1 cellular context compared by ENCODE assay signal in the genomic region with DNA sequence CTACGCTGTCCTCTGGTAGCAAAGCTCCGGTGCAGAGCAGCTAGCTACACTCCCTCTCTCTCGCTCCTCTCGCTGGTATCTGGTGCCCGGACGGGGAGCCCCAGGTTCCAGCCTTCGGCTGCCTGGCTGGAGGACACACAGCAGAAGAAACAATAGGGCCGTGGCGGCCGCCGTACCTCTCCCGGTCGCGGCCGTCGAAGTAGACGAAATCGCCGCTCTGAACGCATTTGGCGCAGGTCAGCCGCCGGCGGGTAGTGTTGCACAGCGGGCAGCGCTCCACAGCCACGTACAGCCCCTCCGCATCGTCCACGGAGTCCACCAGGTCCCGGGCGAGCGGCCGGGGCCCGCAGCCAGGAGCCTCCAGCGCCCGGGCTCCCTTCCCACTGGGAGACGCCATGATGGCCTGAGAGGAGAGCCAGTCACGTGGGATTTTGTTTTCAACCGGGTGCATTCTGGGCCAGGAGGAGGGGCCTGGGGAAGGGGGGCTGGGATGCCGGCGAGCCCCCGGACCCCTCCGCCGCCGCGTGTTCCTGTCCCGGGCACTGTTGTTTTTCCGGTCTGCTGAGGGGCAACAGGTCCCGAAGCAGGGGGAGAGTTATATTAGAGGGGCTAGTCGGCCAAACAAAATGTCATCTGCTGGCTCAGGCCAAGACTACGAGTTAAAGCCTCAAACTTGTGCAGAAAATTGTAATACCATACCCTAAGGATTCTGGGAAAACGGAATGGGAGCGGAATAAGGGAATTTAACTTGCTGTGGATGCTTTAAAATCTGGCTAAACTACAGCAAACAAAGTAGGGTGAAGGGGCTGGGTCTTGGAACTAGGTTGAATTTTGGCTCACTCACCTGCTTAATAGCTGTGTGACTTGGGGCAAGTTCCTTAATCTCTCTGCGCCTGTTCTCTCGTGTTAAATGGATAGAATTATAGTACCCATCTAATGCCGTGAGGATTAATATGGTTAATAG.
TF ChIP-seq lines count a peak whose summit lies in the region.

A gene with protein sequence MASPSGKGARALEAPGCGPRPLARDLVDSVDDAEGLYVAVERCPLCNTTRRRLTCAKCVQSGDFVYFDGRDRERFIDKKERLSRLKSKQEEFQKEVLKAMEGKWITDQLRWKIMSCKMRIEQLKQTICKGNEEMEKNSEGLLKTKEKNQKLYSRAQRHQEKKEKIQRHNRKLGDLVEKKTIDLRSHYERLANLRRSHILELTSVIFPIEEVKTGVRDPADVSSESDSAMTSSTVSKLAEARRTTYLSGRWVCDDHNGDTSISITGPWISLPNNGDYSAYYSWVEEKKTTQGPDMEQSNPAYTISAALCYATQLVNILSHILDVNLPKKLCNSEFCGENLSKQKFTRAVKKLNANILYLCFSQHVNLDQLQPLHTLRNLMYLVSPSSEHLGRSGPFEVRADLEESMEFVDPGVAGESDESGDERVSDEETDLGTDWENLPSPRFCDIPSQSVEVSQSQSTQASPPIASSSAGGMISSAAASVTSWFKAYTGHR (minus strand): TSS at position 405 of the 964 bp plus-strand sequence. CDS start 8 bp downstream, at position 397.

TF ChIP-seq in HepG2, 621 proteins besides CTCF, POLR2A, EP300 and RAD21 (continued from another document):
- TF ChIP-seq, protein P1, sequence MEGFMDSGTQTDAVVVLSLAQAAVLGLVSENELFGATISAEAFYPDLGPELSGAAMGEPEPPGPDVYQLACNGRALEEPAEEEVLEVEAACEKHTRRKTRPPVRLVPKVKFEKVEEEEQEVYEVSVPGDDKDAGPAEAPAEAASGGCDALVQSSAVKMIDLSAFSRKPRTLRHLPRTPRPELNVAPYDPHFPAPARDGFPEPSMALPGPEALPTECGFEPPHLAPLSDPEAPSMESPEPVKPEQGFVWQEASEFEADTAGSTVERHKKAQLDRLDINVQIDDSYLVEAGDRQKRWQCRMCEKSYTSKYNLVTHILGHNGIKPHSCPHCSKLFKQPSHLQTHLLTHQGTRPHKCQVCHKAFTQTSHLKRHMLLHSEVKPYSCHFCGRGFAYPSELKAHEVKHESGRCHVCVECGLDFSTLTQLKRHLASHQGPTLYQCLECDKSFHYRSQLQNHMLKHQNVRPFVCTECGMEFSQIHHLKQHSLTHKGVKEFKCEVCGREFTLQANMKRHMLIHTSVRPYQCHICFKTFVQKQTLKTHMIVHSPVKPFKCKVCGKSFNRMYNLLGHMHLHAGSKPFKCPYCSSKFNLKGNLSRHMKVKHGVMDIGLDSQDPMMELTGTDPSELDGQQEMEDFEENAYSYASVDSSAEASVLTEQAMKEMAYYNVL (CRISPR knock-in tag; IDR thresholded peaks at IDR 0.05; ENCODE audit: borderline replicate concordance) = no peak
- TF ChIP-seq RCOR2 (CRISPR knock-in tag; IDR thresholded peaks at IDR 0.05) (no peak), KDM5B (CRISPR knock-in tag; IDR thresholded peaks at IDR 0.05; ENCODE audit: borderline replicate concordance) (peak; percentile 89; the same call in 1 of the 2 replicates), ZNF432 (CRISPR knock-in tag; IDR thresholded peaks at IDR 0.05; ENCODE audit: borderline replicate concordance) (no peak), ATF7 (IDR thresholded peaks at IDR 0.05) (no peak), ATF7 (CRISPR knock-in tag; IDR thresholded peaks at IDR 0.05) (0 out of 2 replicates have a peak, but pooled peaks have one; percentile 37), NONO (IDR thresholded peaks at IDR 0.05) (no peak), NONO (CRISPR knock-in tag; conservative IDR thresholded peaks at IDR 0.05) (no peak; the same call in 1 of the 2 replicates), ZNF629 (CRISPR knock-in tag; conservative IDR thresholded peaks at IDR 0.05) (no peak), SIX4 (CRISPR knock-in tag; IDR thresholded peaks at IDR 0.05) (0 out of 2 replicates have a peak, but pooled peaks have one; percentile 47), ZNF879 (CRISPR knock-in tag; IDR thresholded peaks at IDR 0.05) (0 out of 2 replicates have a peak, but pooled peaks have one; percentile 47), ZNF20 (CRISPR knock-in tag; IDR thresholded peaks at IDR 0.05) (no peak), ZNF33A (CRISPR knock-in tag; IDR thresholded peaks at IDR 0.05; ENCODE audit: borderline replicate concordance) (0 out of 2 replicates have a peak, but pooled peaks have one; percentile 73), SNAI1 (CRISPR knock-in tag; IDR thresholded peaks at IDR 0.05; ENCODE audit: borderline replicate concordance) (no peak), ZBTB8A (CRISPR knock-in tag; IDR thresholded peaks at IDR 0.05; ENCODE audit: borderline replicate concordance, low read depth) (no peak), SIX1 (CRISPR knock-in tag; IDR thresholded peaks at IDR 0.05; ENCODE audit: borderline replicate concordance) (no peak), ATF1 (CRISPR knock-in tag; IDR thresholded peaks at IDR 0.05) (no peak; the same call in 1 of the 2 replicates), PAF1 (CRISPR knock-in tag; IDR thresholded peaks at IDR 0.05) (no peak), ZNF17 (CRISPR knock-in tag; IDR thresholded peaks at IDR 0.05) (no peak), NCOA1 (CRISPR knock-in tag; IDR thresholded peaks at IDR 0.05) (no peak), ZNF616 (CRISPR knock-in tag; IDR thresholded peaks at IDR 0.05; ENCODE audit: low read depth) (0 out of 2 replicates have a peak, but pooled peaks have one; percentile 44), ZNF788 (CRISPR knock-in tag; IDR thresholded peaks at IDR 0.05; ENCODE audit: borderline replicate concordance) (peak; percentile 85; the same call in 1 of the 2 replicates), MXI1 (IDR thresholded peaks at IDR 0.05; ENCODE audit: borderline replicate concordance, low read depth, low read length) (peak; percentile 91; the same call in 2 of the 3 replicates), MAFG (CRISPR knock-in tag; IDR thresholded peaks at IDR 0.05) (no peak), ZNF207 (IDR thresholded peaks at IDR 0.05; ENCODE audit: borderline replicate concordance) (no peak), DMAP1 (CRISPR knock-in tag; IDR thresholded peaks at IDR 0.05) (peak; percentile 65; the same call in 1 of the 2 replicates), NFKBIZ (CRISPR knock-in tag; IDR thresholded peaks at IDR 0.05) (0 out of 2 replicates have a peak, but pooled peaks have one; percentile 48), CHD4 (IDR thresholded peaks at IDR 0.05; ENCODE audit: borderline replicate concordance, low read length) (no peak), NR2C2 (CRISPR knock-in tag; IDR thresholded peaks at IDR 0.05; ENCODE audit: borderline replicate concordance) (peak; percentile 66)
- TF ChIP-seq, protein P2, sequence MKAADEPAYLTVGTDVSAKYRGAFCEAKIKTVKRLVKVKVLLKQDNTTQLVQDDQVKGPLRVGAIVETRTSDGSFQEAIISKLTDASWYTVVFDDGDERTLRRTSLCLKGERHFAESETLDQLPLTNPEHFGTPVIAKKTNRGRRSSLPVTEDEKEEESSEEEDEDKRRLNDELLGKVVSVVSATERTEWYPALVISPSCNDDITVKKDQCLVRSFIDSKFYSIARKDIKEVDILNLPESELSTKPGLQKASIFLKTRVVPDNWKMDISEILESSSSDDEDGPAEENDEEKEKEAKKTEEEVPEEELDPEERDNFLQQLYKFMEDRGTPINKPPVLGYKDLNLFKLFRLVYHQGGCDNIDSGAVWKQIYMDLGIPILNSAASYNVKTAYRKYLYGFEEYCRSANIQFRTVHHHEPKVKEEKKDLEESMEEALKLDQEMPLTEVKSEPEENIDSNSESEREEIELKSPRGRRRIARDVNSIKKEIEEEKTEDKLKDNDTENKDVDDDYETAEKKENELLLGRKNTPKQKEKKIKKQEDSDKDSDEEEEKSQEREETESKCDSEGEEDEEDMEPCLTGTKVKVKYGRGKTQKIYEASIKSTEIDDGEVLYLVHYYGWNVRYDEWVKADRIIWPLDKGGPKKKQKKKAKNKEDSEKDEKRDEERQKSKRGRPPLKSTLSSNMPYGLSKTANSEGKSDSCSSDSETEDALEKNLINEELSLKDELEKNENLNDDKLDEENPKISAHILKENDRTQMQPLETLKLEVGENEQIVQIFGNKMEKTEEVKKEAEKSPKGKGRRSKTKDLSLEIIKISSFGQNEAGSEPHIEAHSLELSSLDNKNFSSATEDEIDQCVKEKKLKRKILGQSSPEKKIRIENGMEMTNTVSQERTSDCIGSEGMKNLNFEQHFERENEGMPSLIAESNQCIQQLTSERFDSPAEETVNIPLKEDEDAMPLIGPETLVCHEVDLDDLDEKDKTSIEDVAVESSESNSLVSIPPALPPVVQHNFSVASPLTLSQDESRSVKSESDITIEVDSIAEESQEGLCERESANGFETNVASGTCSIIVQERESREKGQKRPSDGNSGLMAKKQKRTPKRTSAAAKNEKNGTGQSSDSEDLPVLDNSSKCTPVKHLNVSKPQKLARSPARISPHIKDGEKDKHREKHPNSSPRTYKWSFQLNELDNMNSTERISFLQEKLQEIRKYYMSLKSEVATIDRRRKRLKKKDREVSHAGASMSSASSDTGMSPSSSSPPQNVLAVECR (CRISPR knock-in tag; IDR thresholded peaks at IDR 0.05; ENCODE audit: borderline replicate concordance) = peak; percentile 94
- TF ChIP-seq, protein P3, sequence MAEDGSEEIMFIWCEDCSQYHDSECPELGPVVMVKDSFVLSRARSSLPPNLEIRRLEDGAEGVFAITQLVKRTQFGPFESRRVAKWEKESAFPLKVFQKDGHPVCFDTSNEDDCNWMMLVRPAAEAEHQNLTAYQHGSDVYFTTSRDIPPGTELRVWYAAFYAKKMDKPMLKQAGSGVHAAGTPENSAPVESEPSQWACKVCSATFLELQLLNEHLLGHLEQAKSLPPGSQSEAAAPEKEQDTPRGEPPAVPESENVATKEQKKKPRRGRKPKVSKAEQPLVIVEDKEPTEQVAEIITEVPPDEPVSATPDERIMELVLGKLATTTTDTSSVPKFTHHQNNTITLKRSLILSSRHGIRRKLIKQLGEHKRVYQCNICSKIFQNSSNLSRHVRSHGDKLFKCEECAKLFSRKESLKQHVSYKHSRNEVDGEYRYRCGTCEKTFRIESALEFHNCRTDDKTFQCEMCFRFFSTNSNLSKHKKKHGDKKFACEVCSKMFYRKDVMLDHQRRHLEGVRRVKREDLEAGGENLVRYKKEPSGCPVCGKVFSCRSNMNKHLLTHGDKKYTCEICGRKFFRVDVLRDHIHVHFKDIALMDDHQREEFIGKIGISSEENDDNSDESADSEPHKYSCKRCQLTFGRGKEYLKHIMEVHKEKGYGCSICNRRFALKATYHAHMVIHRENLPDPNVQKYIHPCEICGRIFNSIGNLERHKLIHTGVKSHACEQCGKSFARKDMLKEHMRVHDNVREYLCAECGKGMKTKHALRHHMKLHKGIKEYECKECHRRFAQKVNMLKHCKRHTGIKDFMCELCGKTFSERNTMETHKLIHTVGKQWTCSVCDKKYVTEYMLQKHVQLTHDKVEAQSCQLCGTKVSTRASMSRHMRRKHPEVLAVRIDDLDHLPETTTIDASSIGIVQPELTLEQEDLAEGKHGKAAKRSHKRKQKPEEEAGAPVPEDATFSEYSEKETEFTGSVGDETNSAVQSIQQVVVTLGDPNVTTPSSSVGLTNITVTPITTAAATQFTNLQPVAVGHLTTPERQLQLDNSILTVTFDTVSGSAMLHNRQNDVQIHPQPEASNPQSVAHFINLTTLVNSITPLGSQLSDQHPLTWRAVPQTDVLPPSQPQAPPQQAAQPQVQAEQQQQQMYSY (CRISPR knock-in tag; IDR thresholded peaks at IDR 0.05) = no peak
- TF ChIP-seq, protein P4, sequence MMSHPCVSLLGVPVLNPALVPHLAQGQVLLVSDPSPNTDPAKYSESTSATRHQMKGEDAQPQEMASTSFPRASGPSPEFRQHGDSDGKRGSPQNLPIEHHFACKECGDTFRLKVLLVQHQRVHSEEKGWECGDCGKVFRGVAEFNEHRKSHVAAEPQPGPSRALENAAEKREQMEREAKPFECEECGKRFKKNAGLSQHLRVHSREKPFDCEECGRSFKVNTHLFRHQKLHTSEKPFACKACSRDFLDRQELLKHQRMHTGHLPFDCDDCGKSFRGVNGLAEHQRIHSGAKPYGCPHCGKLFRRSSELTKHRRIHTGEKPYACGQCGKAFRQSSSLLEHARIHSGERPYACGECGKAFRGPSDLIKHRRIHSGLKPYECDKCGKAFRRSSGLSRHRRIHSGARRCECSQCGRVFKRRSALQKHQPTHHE (CRISPR knock-in tag; IDR thresholded peaks at IDR 0.05; ENCODE audit: borderline replicate concordance) = peak; percentile 79; the same call in 1 of the 2 replicates
- TF ChIP-seq, protein P5, sequence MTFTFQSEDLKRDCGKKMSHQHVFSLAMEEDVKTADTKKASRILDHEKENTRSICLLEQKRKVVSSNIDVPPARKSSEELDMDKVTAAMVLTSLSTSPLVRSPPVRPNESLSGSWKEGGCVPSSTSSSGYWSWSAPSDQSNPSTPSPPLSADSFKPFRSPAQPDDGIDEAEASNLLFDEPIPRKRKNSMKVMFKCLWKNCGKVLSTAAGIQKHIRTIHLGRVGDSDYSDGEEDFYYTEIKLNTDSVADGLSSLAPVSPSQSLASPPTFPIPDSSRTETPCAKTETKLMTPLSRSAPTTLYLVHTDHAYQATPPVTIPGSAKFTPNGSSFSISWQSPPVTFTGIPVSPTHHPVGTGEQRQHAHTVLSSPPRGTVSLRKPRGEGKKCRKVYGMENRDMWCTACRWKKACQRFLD (CRISPR knock-in tag; IDR thresholded peaks at IDR 0.05; ENCODE audit: borderline replicate concordance) = 0 out of 2 replicates have a peak, but pooled peaks have one; percentile 63
- TF ChIP-seq, protein P6, sequence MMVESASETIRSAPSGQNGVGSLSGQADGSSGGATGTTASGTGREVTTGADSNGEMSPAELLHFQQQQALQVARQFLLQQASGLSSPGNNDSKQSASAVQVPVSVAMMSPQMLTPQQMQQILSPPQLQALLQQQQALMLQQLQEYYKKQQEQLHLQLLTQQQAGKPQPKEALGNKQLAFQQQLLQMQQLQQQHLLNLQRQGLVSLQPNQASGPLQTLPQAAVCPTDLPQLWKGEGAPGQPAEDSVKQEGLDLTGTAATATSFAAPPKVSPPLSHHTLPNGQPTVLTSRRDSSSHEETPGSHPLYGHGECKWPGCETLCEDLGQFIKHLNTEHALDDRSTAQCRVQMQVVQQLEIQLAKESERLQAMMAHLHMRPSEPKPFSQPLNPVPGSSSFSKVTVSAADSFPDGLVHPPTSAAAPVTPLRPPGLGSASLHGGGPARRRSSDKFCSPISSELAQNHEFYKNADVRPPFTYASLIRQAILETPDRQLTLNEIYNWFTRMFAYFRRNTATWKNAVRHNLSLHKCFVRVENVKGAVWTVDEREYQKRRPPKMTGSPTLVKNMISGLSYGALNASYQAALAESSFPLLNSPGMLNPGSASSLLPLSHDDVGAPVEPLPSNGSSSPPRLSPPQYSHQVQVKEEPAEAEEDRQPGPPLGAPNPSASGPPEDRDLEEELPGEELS (CRISPR knock-in tag; IDR thresholded peaks at IDR 0.05) = peak; percentile 66
- TF ChIP-seq, protein P7, sequence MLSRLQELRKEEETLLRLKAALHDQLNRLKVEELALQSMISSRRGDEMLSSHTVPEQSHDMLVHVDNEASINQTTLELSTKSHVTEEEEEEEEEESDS (CRISPR knock-in tag; IDR thresholded peaks at IDR 0.05; ENCODE audit: borderline replicate concordance) = 0 out of 2 replicates have a peak, but pooled peaks have one; percentile 90
TF ChIP-seq in HepG2: peak in this region for 240.
